Comparison of ENCODE assay signal across 10 cellular contexts in genomic region chr17:29612404-29613370, GRCh38. TPM values are rescaled to one million over a fixed set of nuclear protein-coding genes. Genes with fewer than 3 reads are reported as not detected.
DNase-seq lines count a peak whose midpoint lies in the region; ATAC-seq, FAIRE-seq and TF ChIP-seq lines count a peak whose summit lies in the region.
"Had no signal": no experiment of that assay in that cellular context is flagged by ENCODE, and none has a peak within 500 bp of the region (broad histone marks: within the 10 kb centered on the region; RNA-seq: fewer than 3 reads in every experiment).

No MANE protein-coding gene starts in this region.

- peak overlapping the region; percentile 51 for H3K4me3 Mint-ChIP-seq in activated naive CD4-positive, alpha-beta T cell treated with anti-CD3 and anti-CD28 coated beads for 36 hours
- H3K4me3 Mint-ChIP-seq in astrocyte (ENCODE audit: unreplicated experiment) (no peak overlapping the region), mesothelial cell of epicardium (no peak overlapping the region), neural progenitor cell (no peak overlapping the region)

- FAIRE-seq in astrocyte (lab: Jason Lieb, UNC) = no peak

- H3K4me1 Mint-ChIP-seq in activated naive CD4-positive, alpha-beta T cell treated with anti-CD3 and anti-CD28 coated beads for 36 hours (ENCODE audit: low read depth) = peaks cover 37% of the 10 kb centered on the region
- H3K4me1 Mint-ChIP-seq in astrocyte (ENCODE audit: low read depth, unreplicated experiment) (no peaks in the 10 kb centered on the region), mesothelial cell of epicardium (peaks cover 17% of the 10 kb centered on the region), neural progenitor cell (peaks cover 28% of the 10 kb centered on the region)

- peaks cover 10% of the 10 kb centered on the region for H3K27me3 ChIP-seq in astrocyte (ENCODE audit: insufficient read depth, low read length)
- peaks cover 0 to 16% of the 10 kb centered on the region in 2 donors for H3K27me3 ChIP-seq in right lobe of liver
- no peaks in the 10 kb centered on the region for H3K27me3 ChIP-seq in testis
- H3K27me3 ChIP-seq in neural progenitor cell = peaks cover 35% of the 10 kb centered on the region

- H3K36me3 ChIP-seq in astrocyte (ENCODE audit: insufficient read depth, low read length) = no peaks in the 10 kb centered on the region
- no peaks in the 10 kb centered on the region for H3K36me3 ChIP-seq in right lobe of liver
- no peaks in the 10 kb centered on the region for H3K36me3 ChIP-seq in testis (ENCODE audit: low read depth, missing control alignments)
- no peaks in the 10 kb centered on the region for H3K36me3 ChIP-seq in neural progenitor cell

- no peaks in the 10 kb centered on the region for H3K9me3 ChIP-seq in astrocyte (ENCODE audit: insufficient read depth, low read depth, low read length)
- no peaks in the 10 kb centered on the region for H3K9me3 ChIP-seq in right lobe of liver
- no peaks in the 10 kb centered on the region for H3K9me3 ChIP-seq in testis
- H3K9me3 ChIP-seq in neural progenitor cell (ENCODE audit: low read depth) = no peaks in the 10 kb centered on the region

- no peak overlapping the region for H3K27ac ChIP-seq in astrocyte (ENCODE audit: low read depth, low read length)
- no peak overlapping the region for H3K27ac ChIP-seq in right lobe of liver
- H3K27ac ChIP-seq in testis = no peak overlapping the region
- H3K27ac ChIP-seq in neural progenitor cell = no peak overlapping the region

- ATAC-seq in right lobe of liver = no peak

- H3K9ac ChIP-seq in astrocyte (ENCODE audit: low read length) = no peak overlapping the region
- no peak overlapping the region for H3K9ac ChIP-seq in neural progenitor cell

- no peak for DNase-seq in activated naive CD4-positive, alpha-beta T cell treated with anti-CD3 and anti-CD28 coated beads for 36 hours
- DNase-seq in activated naive CD4-positive, alpha-beta T cell (lab: John Stamatoyannopoulos, UW) = no peak
- no peak for DNase-seq in astrocyte (ENCODE audit: low read depth)
- DNase-seq in right lobe of liver = peak in 1 of 3 donors; percentile 53
- no peak for DNase-seq in testis
- no peak for DNase-seq in mesothelial cell of epicardium (ENCODE audit: low spot score in 2 of 2, unreplicated experiment in 2 of 2)
- DNase-seq in neural progenitor cell (ENCODE audit: low spot score) = no peak
- DNase-seq in activated gamma-delta T cell treated with Interleukin-2 at 50 U/mL for 16 hours = no peak
- DNase-seq: Karpas-422, NCI-H446 treated with DMSO at 0.1 percent for 48 hours had no signal

- no peaks in the 10 kb centered on the region for H3K36me3 Mint-ChIP-seq in activated naive CD4-positive, alpha-beta T cell treated with anti-CD3 and anti-CD28 coated beads for 36 hours (ENCODE audit: low read depth)
- H3K36me3 Mint-ChIP-seq in astrocyte (ENCODE audit: low read depth, unreplicated experiment) = peaks cover 2% of the 10 kb centered on the region
- no peaks in the 10 kb centered on the region for H3K36me3 Mint-ChIP-seq in mesothelial cell of epicardium
- peaks cover 9% of the 10 kb centered on the region for H3K36me3 Mint-ChIP-seq in neural progenitor cell

- no peak for TF ChIP-seq POLR2A in right lobe of liver (IDR thresholded peaks at IDR 0.05)
- no peak for TF ChIP-seq POLR2A in testis (IDR thresholded peaks at IDR 0.05)

- H3K79me2 ChIP-seq in astrocyte (ENCODE audit: insufficient read depth, low read length) (no peaks in the 10 kb centered on the region), neural progenitor cell (ENCODE audit: low read depth) (no peaks in the 10 kb centered on the region)

- H3K27me3 Mint-ChIP-seq in activated naive CD4-positive, alpha-beta T cell treated with anti-CD3 and anti-CD28 coated beads for 36 hours (ENCODE audit: low read depth) = peaks cover 9% of the 10 kb centered on the region
- H3K27me3 Mint-ChIP-seq in astrocyte (ENCODE audit: low read depth, unreplicated experiment) (peaks cover 8% of the 10 kb centered on the region), mesothelial cell of epicardium (ENCODE audit: low read depth) (peaks cover 37% of the 10 kb centered on the region), neural progenitor cell (ENCODE audit: insufficient read depth, low read depth) (peaks cover 20% of the 10 kb centered on the region)

- intact Hi-C loops in activated naive CD4-positive, alpha-beta T cell treated with anti-CD3 and anti-CD28 coated beads for 36 hours (cut with micrococcal nuclease) = loop anchor here (1.0 to 5.0 kb wide), 3 partner anchors 32 to 465 kb away; no protein-coding TSS in a partner anchor
- intact Hi-C loops in right lobe of liver (cut with DNase I) = no loop called here
- intact Hi-C loops in testis (cut with DNase I; ENCODE audit: low total_unique reads) = no loop called here

- H3K4me3 ChIP-seq in astrocyte (ENCODE audit: insufficient read depth, low read depth, low read length) (no peak overlapping the region), right lobe of liver (peak overlapping the region; percentile 6 to 31 (median 7)), testis (peak overlapping the region; percentile 31 to 47), neural progenitor cell (no peak overlapping the region)

- peaks cover 12% of the 10 kb centered on the region for H4K20me1 ChIP-seq in astrocyte (ENCODE audit: insufficient read depth, low read length)
- peaks cover 11% of the 10 kb centered on the region for H4K20me1 ChIP-seq in neural progenitor cell (ENCODE audit: low read depth)

- WGBS in right lobe of liver (ENCODE audit: insufficient coverage, low coverage, low lambda C conversion rate, missing lambda C conversion rate) = 20% methylated on average over 4 of the region's 97 CpGs
- 24 to 40% methylated on average over 18 to 76 of the region's 97 CpGs for WGBS in testis, 2 donors

- H3K27ac Mint-ChIP-seq in activated naive CD4-positive, alpha-beta T cell treated with anti-CD3 and anti-CD28 coated beads for 36 hours = no peak overlapping the region
- H3K27ac Mint-ChIP-seq in astrocyte (ENCODE audit: unreplicated experiment) (no peak overlapping the region), mesothelial cell of epicardium (no peak overlapping the region), neural progenitor cell (no peak overlapping the region)

- H2AFZ ChIP-seq in astrocyte (ENCODE audit: low read depth, low read length) (peak overlapping the region; percentile 31), neural progenitor cell (replicated peaks) (no peak overlapping the region)

- peak overlapping the region; percentile 68 for H3K4me2 ChIP-seq in astrocyte (ENCODE audit: low read length)
- no peak overlapping the region for H3K4me2 ChIP-seq in neural progenitor cell

- H3K9me3 Mint-ChIP-seq in activated naive CD4-positive, alpha-beta T cell treated with anti-CD3 and anti-CD28 coated beads for 36 hours = no peaks in the 10 kb centered on the region
- H3K9me3 Mint-ChIP-seq in astrocyte (ENCODE audit: unreplicated experiment) (no peaks in the 10 kb centered on the region), mesothelial cell of epicardium (no peaks in the 10 kb centered on the region), neural progenitor cell (no peaks in the 10 kb centered on the region)

- TF ChIP-seq CTCF in astrocyte (IDR thresholded peaks at IDR 0.05; ENCODE audit: insufficient read depth, low read depth, low read length) = no peak
- TF ChIP-seq CTCF in right lobe of liver (IDR thresholded peaks at IDR 0.05) = no peak
- no peak for TF ChIP-seq CTCF in testis (IDR thresholded peaks at IDR 0.05)
- no peak for TF ChIP-seq CTCF in mesothelial cell of epicardium (IDR thresholded peaks at IDR 0.05; ENCODE audit: unreplicated experiment)
- TF ChIP-seq CTCF in neural progenitor cell (IDR thresholded peaks at IDR 0.05) = no peak

- peaks cover 28% of the 10 kb centered on the region for H3K4me1 ChIP-seq in astrocyte (ENCODE audit: insufficient read depth, low read length)
- H3K4me1 ChIP-seq in right lobe of liver = peaks cover 0 to 35% (median 15%) of the 10 kb centered on the region in 4 donors
- peaks cover 39% of the 10 kb centered on the region for H3K4me1 ChIP-seq in testis
- H3K4me1 ChIP-seq in neural progenitor cell = peaks cover 23% of the 10 kb centered on the region

- CTCF ChIA-PET in activated naive CD4-positive, alpha-beta T cell treated with anti-CD3 and anti-CD28 coated beads for 36 hours (lab: Charles Lee) = interaction anchor here (0.7 to 8.6 kb wide), 14 partner anchors 9 to 318 kb away, joined by 3 to 91 read pairs (median 4); partner anchors contain the start of gene ANKRD13B

- H3F3A ChIP-seq in neural progenitor cell (ENCODE audit: low read depth) = peaks cover 31% of the 10 kb centered on the region

RNA-seq across cellular contexts. Expression of gene CORO6, which starts 10.0 kb away (rescaled TPM):
- 10 to 100 TPM; 24.8 to 27.3 TPM for total RNA-seq in activated naive CD4-positive, alpha-beta T cell treated with anti-CD3 and anti-CD28 coated beads for 36 hours
- total RNA-seq in astrocyte (8.9 and 9.5 TPM in 2 replicates), right lobe of liver (1 to 10 TPM in 2 of 6 experiments, under 1 TPM in 4; 0.37 to 5.1 (median 0.81) TPM), testis (10 to 100 TPM; 11.7 to 15.5 TPM), mesothelial cell of epicardium (3.4 to 3.8 TPM (median 3.4 TPM) in 3 replicates), neural progenitor cell (ENCODE audit: low replicate concordance) (3.9 and 6.2 TPM in 2 replicates)
- polyA plus RNA-seq in testis (ENCODE audit: insufficient read depth, low read depth, low replicate concordance) = 6.3 TPM

RNA-seq across cellular contexts. Expression of gene ANKRD13B, which starts 19.8 kb away (rescaled TPM):
- 10 to 100 TPM; 14.1 to 14.6 TPM for total RNA-seq in activated naive CD4-positive, alpha-beta T cell treated with anti-CD3 and anti-CD28 coated beads for 36 hours
- total RNA-seq in astrocyte (16.3 and 17.9 TPM in 2 replicates), right lobe of liver (1 to 10 TPM in 1 of 6 experiments, under 1 TPM in 5; 0.37 to 1.6 (median 0.88) TPM), testis (10 to 100 TPM; 48.8 to 59.8 TPM), mesothelial cell of epicardium (51.7 to 52.7 TPM (median 52.6 TPM) in 3 replicates), neural progenitor cell (ENCODE audit: low replicate concordance) (2.8 and 24.0 TPM in 2 replicates)
- 32.8 TPM for polyA plus RNA-seq in testis (ENCODE audit: insufficient read depth, low read depth, low replicate concordance)

RNA-seq across cellular contexts. Expression of gene GIT1, which starts 23.2 kb away (rescaled TPM):
- total RNA-seq in activated naive CD4-positive, alpha-beta T cell treated with anti-CD3 and anti-CD28 coated beads for 36 hours = 10 to 100 TPM; 35.5 to 37.5 TPM
- total RNA-seq in astrocyte (48.9 and 52.2 TPM in 2 replicates), right lobe of liver (10 to 100 TPM in 2 of 6 experiments, 1 to 10 TPM in 4; 7.1 to 15.9 (median 8.7) TPM), testis (100 to 1,000 TPM; 156 to 169 TPM), mesothelial cell of epicardium (99.0 to 110 TPM (median 108 TPM) in 3 replicates), neural progenitor cell (ENCODE audit: low replicate concordance) (17.6 and 51.0 TPM in 2 replicates)
- 220 TPM for polyA plus RNA-seq in testis (ENCODE audit: insufficient read depth, low read depth, low replicate concordance)

RNA-seq across cellular contexts. Expression of gene TP53I13, which starts 44.2 kb away (rescaled TPM):
- total RNA-seq in activated naive CD4-positive, alpha-beta T cell treated with anti-CD3 and anti-CD28 coated beads for 36 hours = 10 to 100 TPM; 30.9 to 37.2 TPM
- total RNA-seq in astrocyte (31.7 and 31.8 TPM in 2 replicates), right lobe of liver (10 to 100 TPM; 16.8 to 52.4 (median 38.4) TPM), testis (10 to 100 TPM; 72.3 to 89.6 TPM), mesothelial cell of epicardium (29.9 to 31.2 TPM (median 30.2 TPM) in 3 replicates), neural progenitor cell (ENCODE audit: low replicate concordance) (9.2 and 47.0 TPM in 2 replicates)
- polyA plus RNA-seq in testis (ENCODE audit: insufficient read depth, low read depth, low replicate concordance) = 86.3 TPM

RNA-seq across cellular contexts. Expression of gene ABHD15, which starts 45.9 kb away (rescaled TPM):
- 1 to 10 TPM; 3.7 to 4.0 TPM for total RNA-seq in activated naive CD4-positive, alpha-beta T cell treated with anti-CD3 and anti-CD28 coated beads for 36 hours
- total RNA-seq in astrocyte (8.6 and 9.7 TPM in 2 replicates), right lobe of liver (10 to 100 TPM in 5 of 6 experiments, 1 to 10 TPM in 1; 7.8 to 27.1 (median 13.7) TPM), testis (1 to 10 TPM; 5.7 to 7.1 TPM), mesothelial cell of epicardium (5.2 to 6.1 TPM (median 5.7 TPM) in 3 replicates), neural progenitor cell (ENCODE audit: low replicate concordance) (2.5 and 5.0 TPM in 2 replicates)
- 4.5 TPM for polyA plus RNA-seq in testis (ENCODE audit: insufficient read depth, low read depth, low replicate concordance)

Comparison
In these comparisons a context has a peak if more than half of its experiments do, and no peak if none do; other contexts are left out.
1. H3K4me3 ChIP-seq: peak in right lobe of liver (3 of 3) and testis (2 of 2); none in astrocyte (single experiment) and neural progenitor cell (single experiment).